ENCODE assay signal across 24 cellular contexts in the genomic region with DNA sequence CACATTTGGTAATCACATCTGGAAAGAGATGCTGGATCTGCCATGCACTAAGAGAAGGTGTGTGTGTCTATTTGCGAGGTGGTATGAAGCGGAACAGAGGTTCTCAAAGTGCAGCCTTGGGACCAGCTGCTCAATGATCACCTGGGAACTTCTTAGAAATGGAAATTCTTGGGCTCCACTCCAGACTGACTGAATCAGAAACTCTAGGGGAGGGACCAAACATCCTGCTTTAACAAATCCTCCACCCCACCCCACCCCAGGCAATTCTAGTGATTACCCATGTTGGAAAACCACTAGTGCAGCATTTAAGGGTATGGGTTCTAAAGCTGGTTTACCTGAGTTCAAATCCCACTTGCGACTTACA.
DNase-seq lines count a peak whose midpoint lies in the region; ATAC-seq lines count a peak whose summit lies in the region.
"Had no signal": no experiment of that assay in that cellular context is flagged by ENCODE, and none has a peak within 500 bp of the region (broad histone marks: within the 10 kb centered on the region; RNA-seq: fewer than 3 reads in every experiment).

No MANE protein-coding gene starts in this region.

- H3K27me3 ChIP-seq in trophoblast cell (ENCODE audit: insufficient read depth, low read length): no peaks in the 10 kb centered on the region
- H3K27me3 ChIP-seq: adrenal gland, body of pancreas, sigmoid colon had no signal

- H3K36me3 ChIP-seq in trophoblast cell (ENCODE audit: control insufficient read depth in 1 of 2, insufficient read depth in 2 of 2, low read length in 2 of 2): no peaks in the 10 kb centered on the region
- H3K36me3 ChIP-seq: adrenal gland, sigmoid colon had no signal

- H3K9me3 ChIP-seq in trophoblast cell (ENCODE audit: insufficient read depth, low read depth, low read length): no peaks in the 10 kb centered on the region
- H3K9me3 ChIP-seq: adrenal gland, body of pancreas, sigmoid colon had no signal

- no CpG with 5 or more reads among the region's 3 CpGs for WGBS in trophoblast cell (ENCODE audit: extremely low coverage, insufficient coverage, insufficient read length)

- peaks cover 6% of the 10 kb centered on the region for H3K79me1 ChIP-seq in trophoblast cell (ENCODE audit: low read length)

- peak; percentile 22 for DNase-seq in M059J (ENCODE audit: low read depth)
- DNase-seq in RPMI8226: peak; percentile 36
- no peak for DNase-seq in trophoblast cell
- no peak for DNase-seq in occipital lobe (lab: John Stamatoyannopoulos, UW)
- DNase-seq in mesenteric fat pad (ENCODE audit: low spot score): no peak
- no peak for DNase-seq in activated gamma-delta T cell treated with Interleukin-2 at 50 U/mL for 16 hours
- DNase-seq: activated CD4-positive, CD25-positive, alpha-beta regulatory T cell; activated naive CD4-positive, alpha-beta T cell treated with Interleukin-2 at 50 U/mL for 16 hours; activated T-cell treated with anti-CD3 and anti-CD28 coated beads, Interleukin-2, amount 50 U/mL, for 48 hours; adrenal gland; body of pancreas; cerebellar nuclear complex; GDM1; GM23248; HFFc6; left ventricle myocardium superior; naive B cell; sigmoid colon; T-helper 17 cell had no signal

- H4K12ac ChIP-seq in trophoblast cell (ENCODE audit: low read depth, low read length): no peak overlapping the region

- H2BK12ac ChIP-seq in trophoblast cell (ENCODE audit: low read length): no peak overlapping the region

- H3K18ac ChIP-seq in trophoblast cell (ENCODE audit: low read length): no peak overlapping the region

- no peak overlapping the region for H2BK5ac ChIP-seq in trophoblast cell (ENCODE audit: low read depth, low read length, poor library complexity)

- no peak overlapping the region for H2AK5ac ChIP-seq in trophoblast cell (ENCODE audit: low read length)

- H4K8ac ChIP-seq in trophoblast cell (ENCODE audit: low read depth, low read length): no peak overlapping the region

- ATAC-seq in esophagus mucosa (peak; percentile 67), HG03097 (IDR thresholded peaks at IDR 0.05; ENCODE audit: low FRiP score, unreplicated experiment) (no peak)
- ATAC-seq: body of pancreas; left ventricle myocardium superior; stimulated activated effector memory CD8-positive, alpha-beta T cell treated with anti-CD3 and anti-CD28 coated beads, Interleukin-12 subunit alpha, Interleukin-12 subunit beta, amount 100 ng/mL, for 72 hours; T-helper 17 cell had no signal

- H2BK120ac ChIP-seq in trophoblast cell (ENCODE audit: insufficient read depth, low read length, poor library complexity): no peak overlapping the region

- no peak overlapping the region for H3K4ac ChIP-seq in trophoblast cell (ENCODE audit: low read depth, low read length)

- H4K91ac ChIP-seq in trophoblast cell (ENCODE audit: low read depth, low read length): peak overlapping the region; percentile 13

- H3K79me2 ChIP-seq in trophoblast cell (ENCODE audit: control insufficient read depth, insufficient read depth, low read length, poor library complexity): no peaks in the 10 kb centered on the region

- H2AFZ ChIP-seq in trophoblast cell (ENCODE audit: insufficient read depth, low read length, poor library complexity): no peak overlapping the region
- H2AFZ ChIP-seq: GM23248 had no signal

- no peak overlapping the region for H3K4me3 ChIP-seq in trophoblast cell (ENCODE audit: low read depth, low read length)
- H3K4me3 ChIP-seq: adrenal gland, body of pancreas, GM23248, sigmoid colon, SK-N-MC had no signal

- H3K27ac ChIP-seq in trophoblast cell (ENCODE audit: low read depth, low read length): no peak overlapping the region
- H3K27ac ChIP-seq: adrenal gland, body of pancreas, C4-2B, GM23248, sigmoid colon, SK-N-MC had no signal

- peaks cover 14 to 15% of the 10 kb centered on the region in 2 experiments for H3K4me1 ChIP-seq in trophoblast cell (ENCODE audit: control insufficient read depth in 1 of 2, insufficient read depth in 2 of 2, low read length in 2 of 2)

- no peak overlapping the region for H3K9ac ChIP-seq in trophoblast cell (ENCODE audit: low read length)
- H3K9ac ChIP-seq: GM23248 had no signal

- no peak overlapping the region for H3K23ac ChIP-seq in trophoblast cell (ENCODE audit: low read length)

- no peak overlapping the region for H3K4me2 ChIP-seq in trophoblast cell (ENCODE audit: low read length)

- no peak overlapping the region for H3K14ac ChIP-seq in trophoblast cell (ENCODE audit: low read length)

Comparison
In these comparisons a context has a peak if more than half of its experiments do, and no peak if none do; other contexts are left out.
1. DNase-seq: peak in M059J (single experiment) and RPMI8226 (single experiment); none in trophoblast cell (0 of 2), occipital lobe (single experiment), mesenteric fat pad (single experiment) and activated gamma-delta T cell treated with Interleukin-2 at 50 U/mL for 16 hours (single experiment).